ENCODE assay signal across 8 cellular contexts in genomic region chr2:62505109-62505508, GRCh38. TPM values are rescaled to one million over a fixed set of nuclear protein-coding genes. Genes with fewer than 3 reads are reported as not detected.
DNase-seq lines count a peak whose midpoint lies in the region; ATAC-seq and TF ChIP-seq lines count a peak whose summit lies in the region.

No MANE protein-coding gene starts in this region.

- CTCF ChIA-PET in IMR-90 (lab: Yijun Ruan, JAX) (interaction anchor here (0.6 kb wide), 1 partner anchor 56 kb away, joined by 3 read pairs; no protein-coding TSS in a partner anchor), mammary epithelial cell (lab: Charles Lee; ENCODE audit: low non-redundant PET) (interaction anchor here (0.7 kb wide), 1 partner anchor 853 kb away, joined by 4 read pairs; no protein-coding TSS in a partner anchor)

- WGBS in IMR-90 (ENCODE audit: extremely low coverage in 2 of 2, insufficient read length in 1 of 2), 2 experiments: no CpG with 5 or more reads among the region's 4 CpGs
- WGBS in mammary epithelial cell (ENCODE audit: low coverage, missing lambda C conversion rate): 63% methylated on average over 3 of the region's 4 CpGs

- TF ChIP-seq CTCF in IMR-90 (conservative IDR thresholded peaks at IDR 0.05; ENCODE audit: low read depth, low read length) (no peak), mammary epithelial cell (conservative IDR thresholded peaks at IDR 0.05 in 1 of 2, IDR thresholded peaks at IDR 0.05 in 1 of 2; ENCODE audit: extremely low read depth in 1 of 2, insufficient read depth in 1 of 2, low read depth in 1 of 2, low read length in 2 of 2) (no peak), nephron (IDR thresholded peaks at IDR 0.05; ENCODE audit: unreplicated experiment in 3 of 3) (no peak)

- H3K9me3 Mint-ChIP-seq in nephron: peaks cover 3% of the 10 kb centered on the region

- no peak overlapping the region; the same call in 1 of the 2 replicates for H3K56ac ChIP-seq in IMR-90 (ENCODE audit: extremely low read depth, insufficient read depth, low read length)

- no peak overlapping the region for H2AK9ac ChIP-seq in IMR-90 (replicated peaks; ENCODE audit: low read depth, low read length, poor library complexity)

- H3K14ac ChIP-seq in IMR-90 (replicated peaks; ENCODE audit: low read depth, low read length): peak overlapping the region; percentile 11

- peak overlapping the region; percentile 87 to 92 (median 91) for H3K4me3 Mint-ChIP-seq in nephron

- H3K4me2 ChIP-seq in BLaER1 treated with 17β-estradiol and CSF1 and Interleukin-3, amounts not matched to agents 10 nM and 100 nM: peak overlapping the region in 8 of 11 experiments; percentile 82 to 95 (median 92); a peak in 12 of 22 replicates
- peak overlapping the region; percentile 12; the same call in 1 of the 2 replicates for H3K4me2 ChIP-seq in IMR-90 (ENCODE audit: low read depth, low read length)
- no peak overlapping the region for H3K4me2 ChIP-seq in mammary epithelial cell (ENCODE audit: insufficient read depth, low read depth, low read length)

- peaks cover 0 to 5% (median 0%) of the 10 kb centered on the region in 11 experiments; a peak in 1 of 22 replicates for H3K9me3 ChIP-seq in BLaER1 treated with 17β-estradiol and CSF1 and Interleukin-3, amounts not matched to agents 10 nM and 100 nM (replicated peaks in 1 of 11)
- H3K9me3 ChIP-seq in IMR-90 (ENCODE audit: control insufficient read depth, insufficient read depth, low read length) (no peaks in the 10 kb centered on the region), mammary epithelial cell (replicated peaks; ENCODE audit: insufficient read depth, low read length) (no peaks in the 10 kb centered on the region)

- no TSS peak for BruUV-seq in IMR-90 (replicated peaks; lab: Mats Ljungman, UMichigan)
- no TSS peak for BruUV-seq in mammary epithelial cell (replicated peaks; lab: Mats Ljungman, UMichigan)

- intact Hi-C loops in IMR-90 (cut with micrococcal nuclease): loop anchor here (5.0 kb wide), 1 partner anchor 202 kb away; the partner anchor contains the start of gene EHBP1
- intact Hi-C loops in mammary epithelial cell (cut with micrococcal nuclease): loop anchor here (2.0 to 5.0 kb wide), 4 partner anchors 48 to 270 kb away; no protein-coding TSS in a partner anchor

- in situ Hi-C loops in IMR-90 (cut with MboI; ENCODE audit: low sequenced_read_pairs): no loop called here
- in situ Hi-C loops in mammary epithelial cell (cut with MboI; ENCODE audit: low sequenced_read_pairs in 2 of 2): no loop called here

- POLR2A ChIA-PET in IMR-90 (lab: Charles Lee; ENCODE audit: unreplicated experiment): no interaction called here

- H3K18ac ChIP-seq in IMR-90 (ENCODE audit: low read depth, low read length): peak overlapping the region; percentile 42

- H3K9ac ChIP-seq in BLaER1 treated with 17β-estradiol and CSF1 and Interleukin-3, amounts not matched to agents 10 nM and 100 nM: peak overlapping the region in 5 of 11 experiments; percentile 74 to 83 (median 81); a peak in 3 of 22 replicates
- 0 out of 2 replicates have a peak overlapping the region, but pooled peaks have one; percentile 58 for H3K9ac ChIP-seq in IMR-90 (ENCODE audit: low read depth, low read length)
- no peak overlapping the region for H3K9ac ChIP-seq in mammary epithelial cell (ENCODE audit: insufficient read depth, low read length)

- H3K27ac ChIP-seq in BLaER1 treated with 17β-estradiol and CSF1 and Interleukin-3, amounts not matched to agents 10 nM and 100 nM: no peak overlapping the region
- H3K27ac ChIP-seq in IMR-90 (ENCODE audit: insufficient read depth, low read length): peak overlapping the region; percentile 59; the same call in 1 of the 2 replicates
- H3K27ac ChIP-seq in mammary epithelial cell (ENCODE audit: insufficient read depth, low read depth, low read length): peak overlapping the region; percentile 90

- peaks cover 15% of the 10 kb centered on the region for H3K4me1 Mint-ChIP-seq in nephron

- TF ChIP-seq RAD21 in IMR-90 (IDR thresholded peaks at IDR 0.05; ENCODE audit: low read length): no peak

- H3K9me1 ChIP-seq in IMR-90 (ENCODE audit: insufficient read depth, low read length): no peaks in the 10 kb centered on the region

- dilution Hi-C loops in IMR-90 (cut with HindIII; ENCODE audit: low sequenced_read_pairs, unreplicated experiment) (no loop called here), mammary epithelial cell (cut with HindIII; ENCODE audit: low sequenced_read_pairs) (no loop called here)

- peak overlapping the region; percentile 50 for H3K23ac ChIP-seq in IMR-90 (ENCODE audit: low read depth, low read length)

- peaks cover 0 to 37% (median 25%) of the 10 kb centered on the region in 11 experiments; a peak in 18 of 22 replicates for H3K27me3 ChIP-seq in BLaER1 treated with 17β-estradiol and CSF1 and Interleukin-3, amounts not matched to agents 10 nM and 100 nM
- H3K27me3 ChIP-seq in IMR-90 (ENCODE audit: control insufficient read depth, insufficient read depth, low read length): no peaks in the 10 kb centered on the region
- no peaks in the 10 kb centered on the region for H3K27me3 ChIP-seq in mammary epithelial cell (ENCODE audit: insufficient read depth, low read length)

- no peaks in the 10 kb centered on the region for H3K27me3 Mint-ChIP-seq in nephron (ENCODE audit: low read depth)

- no peaks in the 10 kb centered on the region for H3K36me3 Mint-ChIP-seq in nephron (ENCODE audit: low read depth)

- peak overlapping the region; percentile 8 for H2BK20ac ChIP-seq in IMR-90 (ENCODE audit: low read depth, low read length)

- H2AK5ac ChIP-seq in IMR-90 (ENCODE audit: low read depth, low read length): peak overlapping the region; percentile 30; the same call in 1 of the 2 replicates

- H2BK120ac ChIP-seq in IMR-90 (ENCODE audit: low read depth, low read length): peak overlapping the region; percentile 29

- H2BK5ac ChIP-seq in IMR-90 (ENCODE audit: low read depth, low read length, poor library complexity, severe bottlenecking): peak overlapping the region; percentile 61

- H4K8ac ChIP-seq in IMR-90 (ENCODE audit: low read depth in 2 of 2, low read length in 2 of 2): peak overlapping the region; percentile 86 to 93

- ATAC-seq in IMR-90 (ENCODE audit: low read depth) (no peak), HG02870 (IDR thresholded peaks at IDR 0.05; ENCODE audit: unreplicated experiment) (no peak)

- H4K91ac ChIP-seq in IMR-90 (ENCODE audit: insufficient read depth, low read depth, low read length): peak overlapping the region; percentile 45; the same call in 1 of the 2 replicates

- peak overlapping the region; percentile 97 for H4K5ac ChIP-seq in IMR-90 (ENCODE audit: low read depth, low read length)

- peak overlapping the region; percentile 42; the same call in 1 of the 2 replicates for H3K4ac ChIP-seq in IMR-90 (ENCODE audit: low read depth, low read length)

- peak overlapping the region; percentile 51; the same call in 1 of the 3 replicates for H2BK15ac ChIP-seq in IMR-90 (ENCODE audit: low read depth, low read length)

- DNase-seq in IMR-90 (no peak), mammary epithelial cell (no peak), NCI-H1436 treated with DMSO at 0.1 percent for 48 hours (lab: John Stamatoyannopoulos, UW) (no peak), NOMO-1 treated with dmso at 0.1 percent for 144 hours (lab: John Stamatoyannopoulos, UW; ENCODE audit: unreplicated experiment) (no peak)
- DNase-seq in NK-92 treated with Interleukin-12 subunit alpha and Interleukin-12 subunit beta, amount 100 ng/mL, for 24 hours (lab: John Stamatoyannopoulos, UW): no peak

- no peaks in the 10 kb centered on the region for H3K79me1 ChIP-seq in IMR-90 (ENCODE audit: low read depth in 1 of 2, low read length in 2 of 2)

- H2AFZ ChIP-seq in IMR-90 (replicated peaks; ENCODE audit: low read length, poor library complexity) (peak overlapping the region; percentile 98), mammary epithelial cell (ENCODE audit: low read depth, low read length) (peak overlapping the region; percentile 96)

- peak overlapping the region in 4 of 10 experiments; percentile 76 to 91 (median 83); a peak in 3 of 20 replicates for H3K4me3 ChIP-seq in BLaER1 treated with 17β-estradiol and CSF1 and Interleukin-3, amounts not matched to agents 10 nM and 100 nM
- no peak overlapping the region for H3K4me3 ChIP-seq in IMR-90 (ENCODE audit: insufficient read depth, low read depth, low read length)
- no peak overlapping the region for H3K4me3 ChIP-seq in mammary epithelial cell (replicated peaks in 1 of 3; ENCODE audit: insufficient read depth in 1 of 3, low read depth in 2 of 3, low read length in 3 of 3)

- peak overlapping the region; percentile 97 to 98 (median 98) for H3K27ac Mint-ChIP-seq in nephron

- no peaks in the 10 kb centered on the region for H4K20me1 ChIP-seq in BLaER1 treated with 17β-estradiol and CSF1 and Interleukin-3, amounts not matched to agents 10 nM and 100 nM
- H4K20me1 ChIP-seq in IMR-90 (ENCODE audit: insufficient read depth, low read length) (no peaks in the 10 kb centered on the region), mammary epithelial cell (ENCODE audit: insufficient read depth, low read length) (no peaks in the 10 kb centered on the region)

- H3K4me1 ChIP-seq in BLaER1 treated with 17β-estradiol and CSF1 and Interleukin-3, amounts not matched to agents 10 nM and 100 nM: peaks cover 5 to 18% (median 9%) of the 10 kb centered on the region in 10 experiments; a peak in 16 of 20 replicates
- no peaks in the 10 kb centered on the region; the same call in 1 of the 2 replicates for H3K4me1 ChIP-seq in IMR-90 (ENCODE audit: control insufficient read depth, insufficient read depth, low read length)
- peaks cover 22% of the 10 kb centered on the region for H3K4me1 ChIP-seq in mammary epithelial cell (ENCODE audit: insufficient read depth, low read length)

- no peaks in the 10 kb centered on the region for H3K79me2 ChIP-seq in mammary epithelial cell (ENCODE audit: insufficient read depth, low read length)

- no peak for TF ChIP-seq POLR2A in IMR-90 (IDR thresholded peaks at IDR 0.05; ENCODE audit: low read depth, low read length)

- no peaks in the 10 kb centered on the region for H3K36me3 ChIP-seq in BLaER1 treated with 17β-estradiol and CSF1 and Interleukin-3, amounts not matched to agents 10 nM and 100 nM
- H3K36me3 ChIP-seq in IMR-90 (ENCODE audit: control insufficient read depth, insufficient read depth, low read length) (no peaks in the 10 kb centered on the region), mammary epithelial cell (ENCODE audit: insufficient read depth, low read length) (no peaks in the 10 kb centered on the region)

TF ChIP-seq in IMR-90, 13 proteins besides CTCF, POLR2A, EP300 and RAD21 (continues in another document):
- no peak for TF ChIP-seq BHLHE40 (IDR thresholded peaks at IDR 0.05; ENCODE audit: low read depth, low read length)
- no peak for TF ChIP-seq CEBPB (IDR thresholded peaks at IDR 0.05; ENCODE audit: low read depth, low read length)
- no peak for TF ChIP-seq RCOR1 (IDR thresholded peaks at IDR 0.05; ENCODE audit: insufficient replicate concordance, low read length)
- no peak for TF ChIP-seq MXI1 (IDR thresholded peaks at IDR 0.05; ENCODE audit: borderline replicate concordance, low read depth, low read length)

RNA-seq across cellular contexts. Expression of gene TMEM17, which starts 0.9 kb away (rescaled TPM):
- total RNA-seq in IMR-90 (2012; rRNA removed) (1.3 and 2.2 TPM in 2 replicates), mammary epithelial cell (1 to 10 TPM; 3.0 to 3.9 TPM)
- polyA plus RNA-seq in IMR-90 (2012; rRNA removed) (1.2 and 1.8 TPM in 2 replicates), mammary epithelial cell (3.6 TPM)
- 0.62 and 0.76 TPM in 2 replicates for polyA plus RNA-seq in IMR-90 (2012; cell fraction: cytosol; rRNA removed)
- 0.34 and 2.2 TPM in 2 replicates for polyA plus RNA-seq in IMR-90 (2012; cell fraction: nucleus; rRNA removed; ENCODE audit: low replicate concordance)
- polyA minus RNA-seq in mammary epithelial cell: not detected

Comparison
In these comparisons a context has a peak if more than half of its experiments do, and no peak if none do; other contexts are left out.
1. H3K27ac ChIP-seq: peak in IMR-90 (single experiment) and mammary epithelial cell (single experiment); none in BLaER1 treated with 17β-estradiol and CSF1 and Interleukin-3, amounts not matched to agents 10 nM and 100 nM (0 of 11).